1 cellular context compared by ENCODE assay signal in the genomic region with DNA sequence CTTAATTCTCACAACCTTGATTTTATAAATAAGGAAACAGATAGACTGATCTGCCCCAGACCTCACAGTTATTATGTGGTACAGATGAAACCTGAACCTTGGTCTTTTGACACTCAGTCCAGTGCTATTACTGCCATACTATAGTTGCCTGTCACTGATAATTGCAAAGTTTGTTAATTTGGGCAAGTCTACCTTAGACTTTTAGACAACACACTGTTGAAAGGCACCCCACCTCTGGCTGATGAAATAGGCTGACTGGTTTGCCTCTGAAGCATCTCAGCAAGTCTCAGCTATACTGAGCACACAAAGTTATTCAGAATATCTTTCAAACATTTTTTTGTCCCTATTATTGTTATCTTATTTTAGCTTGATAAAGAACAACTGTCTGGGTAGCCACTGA.
TF ChIP-seq lines count a peak whose summit lies in the region.

No MANE protein-coding gene starts in this region.

TF ChIP-seq in A549, 52 proteins besides CTCF, POLR2A, EP300 and RAD21 (continued from another document):
- no peak for TF ChIP-seq RFX5 (IDR thresholded peaks at IDR 0.05)
- TF ChIP-seq BHLHE40 (IDR thresholded peaks at IDR 0.05; ENCODE audit: low read depth, low read length): no peak
- TF ChIP-seq HOXB13 (CRISPR knock-in tag; IDR thresholded peaks at IDR 0.05; ENCODE audit: low read depth): no peak
- no peak for TF ChIP-seq FOXS1 (CRISPR knock-in tag; IDR thresholded peaks at IDR 0.05)
